9 cellular contexts compared by ENCODE assay signal in the genomic region with DNA sequence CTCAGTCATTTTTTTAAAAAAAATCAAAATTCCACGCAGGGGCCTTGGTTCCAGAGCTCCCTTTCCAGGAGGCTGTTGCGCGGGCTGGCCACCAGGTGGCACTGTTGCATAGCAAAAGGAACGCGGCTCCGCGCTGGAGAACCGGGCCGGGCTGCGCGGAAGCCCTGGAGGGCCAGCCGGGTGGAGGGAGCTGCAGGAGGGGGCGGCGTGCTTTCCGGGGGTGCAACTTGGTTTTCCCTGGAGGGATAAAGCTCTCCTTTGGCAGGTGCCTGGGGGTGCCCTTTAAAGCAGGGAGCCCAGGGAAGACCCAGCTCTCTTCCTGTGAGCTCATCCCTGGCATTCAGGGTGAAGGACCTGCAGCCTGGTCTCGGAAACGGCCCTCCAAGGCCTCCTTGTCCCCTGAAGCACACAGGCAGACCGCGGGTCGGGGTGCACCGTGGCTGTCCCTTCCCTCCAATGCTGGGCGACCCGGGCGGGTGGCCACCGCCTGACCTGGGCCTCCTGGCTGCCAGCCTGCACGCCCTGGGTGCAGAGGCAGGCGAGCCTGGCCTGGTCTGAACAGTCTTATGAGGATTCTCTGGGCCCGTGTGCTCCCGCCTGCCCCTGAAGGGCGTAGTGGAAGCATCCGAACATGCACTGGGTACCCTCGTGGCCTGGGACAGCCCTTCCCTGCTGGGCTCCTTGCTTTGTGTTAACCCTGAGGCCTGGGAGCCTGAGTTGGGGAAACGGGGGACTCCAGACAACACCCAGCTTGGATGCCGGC. TPM values are rescaled to one million over a fixed set of nuclear protein-coding genes. Genes with fewer than 3 reads are reported as not detected.
DNase-seq lines count a peak whose midpoint lies in the region; ATAC-seq and TF ChIP-seq lines count a peak whose summit lies in the region.
"Had no signal": no experiment of that assay in that cellular context is flagged by ENCODE, and none has a peak within 500 bp of the region (broad histone marks: within the 10 kb centered on the region; RNA-seq: fewer than 3 reads in every experiment).

No MANE protein-coding gene starts in this region.

- TF ChIP-seq CTCF in HL-60 (IDR thresholded peaks at IDR 0.05; ENCODE audit: insufficient read depth, low read length) = peak; percentile 58
- TF ChIP-seq CTCF in SU-DHL-6 (IDR thresholded peaks at IDR 0.05; ENCODE audit: insufficient read depth, low read length, poor library complexity, severe bottlenecking) = peak; percentile 100

- H3K36me3 ChIP-seq in CD8-positive, alpha-beta memory T cell (ENCODE audit: insufficient read depth, low read length) = no peaks in the 10 kb centered on the region
- no peaks in the 10 kb centered on the region for H3K36me3 ChIP-seq in SU-DHL-6 (ENCODE audit: low read length)

- H3K4me2 ChIP-seq in SU-DHL-6 (ENCODE audit: low read depth, low read length, poor library complexity, severe bottlenecking) = no peak overlapping the region

- no peaks in the 10 kb centered on the region for H3K4me1 ChIP-seq in CD8-positive, alpha-beta memory T cell (ENCODE audit: insufficient read depth, low read length)

- H3K36me3 Mint-ChIP-seq in CD8-positive, alpha-beta memory T cell = no peaks in the 10 kb centered on the region
- no peaks in the 10 kb centered on the region for H3K36me3 Mint-ChIP-seq in activated naive CD8-positive, alpha-beta T cell treated with anti-CD3 and anti-CD28 coated beads, Interleukin-2, amount 10 ng/mL, durations not matched to agents 7 days and 5 days

- peaks cover 15 to 45% of the 10 kb centered on the region in 2 donors for H3K27me3 Mint-ChIP-seq in CD8-positive, alpha-beta memory T cell
- peaks cover 8% of the 10 kb centered on the region for H3K27me3 Mint-ChIP-seq in activated naive CD8-positive, alpha-beta T cell treated with anti-CD3 and anti-CD28 coated beads, Interleukin-2, amount 10 ng/mL, durations not matched to agents 7 days and 5 days

- peaks cover 13% of the 10 kb centered on the region for H3K27me3 ChIP-seq in CD8-positive, alpha-beta memory T cell (ENCODE audit: insufficient read depth, low read length, poor library complexity, severe bottlenecking)
- H3K27me3 ChIP-seq in HL-60 (ENCODE audit: insufficient read depth, poor library complexity, severe bottlenecking) (peaks cover 27% of the 10 kb centered on the region), SU-DHL-6 (ENCODE audit: low read length) (no peaks in the 10 kb centered on the region)

- no peaks in the 10 kb centered on the region for H3K9me3 ChIP-seq in CD8-positive, alpha-beta memory T cell (ENCODE audit: low read length)
- H3K9me3 ChIP-seq in SU-DHL-6 (ENCODE audit: insufficient read depth, low read length) = no peaks in the 10 kb centered on the region

- no peak overlapping the region for H3K9ac ChIP-seq in SU-DHL-6 (ENCODE audit: low read length)

- ATAC-seq in activated naive CD8-positive, alpha-beta T cell treated with anti-CD3 and anti-CD28 coated beads, Interleukin-2, amount 10 ng/mL, durations not matched to agents 7 days and 5 days (ENCODE audit: low read depth) = peak; percentile 70
- ATAC-seq in left cardiac atrium (peak; percentile 83 to 88), HG03469 (IDR thresholded peaks at IDR 0.05; ENCODE audit: unreplicated experiment) (no peak), HG02623 (IDR thresholded peaks at IDR 0.05; ENCODE audit: unreplicated experiment) (no peak)

- no peaks in the 10 kb centered on the region for H3K4me1 Mint-ChIP-seq in CD8-positive, alpha-beta memory T cell
- H3K4me1 Mint-ChIP-seq in activated naive CD8-positive, alpha-beta T cell treated with anti-CD3 and anti-CD28 coated beads, Interleukin-2, amount 10 ng/mL, durations not matched to agents 7 days and 5 days = no peaks in the 10 kb centered on the region

- no peaks in the 10 kb centered on the region for H3K9me2 ChIP-seq in SU-DHL-6 (replicated peaks; ENCODE audit: insufficient read depth, low read length)

- no peak overlapping the region for H3K27ac ChIP-seq in CD8-positive, alpha-beta memory T cell (ENCODE audit: low read depth, low read length)
- H3K27ac ChIP-seq in HL-60 (replicated peaks) (no peak overlapping the region), SU-DHL-6 (ENCODE audit: low read depth, low read length) (no peak overlapping the region)

- H2AFZ ChIP-seq in SU-DHL-6 (ENCODE audit: low read depth, low read length, severe bottlenecking) = no peak overlapping the region

- CTCF ChIA-PET in CD8-positive, alpha-beta memory T cell (lab: Charles Lee) = interaction anchor here (0.6 to 3.1 kb wide), 34 partner anchors 10 to 681 kb away, joined by 3 to 49 read pairs (median 4); a partner anchor contains a TSS

- intact Hi-C loops in left cardiac atrium (cut with DNase I) = loop anchor here (2.0 to 5.0 kb wide), 5 partner anchors 39 to 502 kb away; a partner anchor contains a TSS

- H3K4me3 Mint-ChIP-seq in CD8-positive, alpha-beta memory T cell = no peak overlapping the region
- H3K4me3 Mint-ChIP-seq in activated naive CD8-positive, alpha-beta T cell treated with anti-CD3 and anti-CD28 coated beads, Interleukin-2, amount 10 ng/mL, durations not matched to agents 7 days and 5 days = no peak overlapping the region

- H4K20me1 ChIP-seq in SU-DHL-6 (ENCODE audit: low read depth, low read length) = no peaks in the 10 kb centered on the region

- no peak overlapping the region for H3K27ac Mint-ChIP-seq in CD8-positive, alpha-beta memory T cell
- H3K27ac Mint-ChIP-seq in activated naive CD8-positive, alpha-beta T cell treated with anti-CD3 and anti-CD28 coated beads, Interleukin-2, amount 10 ng/mL, durations not matched to agents 7 days and 5 days = no peak overlapping the region

- H3K4me3 ChIP-seq in CD8-positive, alpha-beta memory T cell (ENCODE audit: low read length) = no peak overlapping the region
- H3K4me3 ChIP-seq in HL-60 (replicated peaks; ENCODE audit: insufficient read depth, low read length) (no peak overlapping the region), SU-DHL-6 (ENCODE audit: insufficient read depth, low read length, poor library complexity, severe bottlenecking) (no peak overlapping the region)

- DNase-seq in CD8-positive, alpha-beta memory T cell = peak; percentile 65 to 82 (median 71)
- DNase-seq in HL-60 (ENCODE audit: low read depth in 1 of 2, low spot score in 1 of 2) = peak in 1 of 2 experiments; percentile 61
- DNase-seq in activated naive CD8-positive, alpha-beta T cell treated with anti-CD3 and anti-CD28 coated beads, Interleukin-2, amount 10 ng/mL, durations not matched to agents 7 days and 5 days = peak; percentile 84
- peak; percentile 77 for DNase-seq in left cardiac atrium
- peak; percentile 65 for DNase-seq in putamen (ENCODE audit: low spot score)

- no peaks in the 10 kb centered on the region for H3K79me2 ChIP-seq in SU-DHL-6 (ENCODE audit: insufficient read depth, low read length)

- POLR2A ChIA-PET in CD8-positive, alpha-beta memory T cell (lab: Charles Lee) = no interaction called here
- POLR2A ChIA-PET in activated naive CD8-positive, alpha-beta T cell treated with anti-CD3 and anti-CD28 coated beads, Interleukin-2, amount 10 ng/mL, durations not matched to agents 7 days and 5 days (lab: Charles Lee) = interaction anchor here (1.0 kb wide), 2 partner anchors 180 to 349 kb away, joined by 3 to 5 read pairs; no protein-coding TSS in a partner anchor

- H3K9me3 Mint-ChIP-seq in CD8-positive, alpha-beta memory T cell = peaks cover 0 to 2% (median 0%) of the 10 kb centered on the region in 5 donors
- no peaks in the 10 kb centered on the region for H3K9me3 Mint-ChIP-seq in activated naive CD8-positive, alpha-beta T cell treated with anti-CD3 and anti-CD28 coated beads, Interleukin-2, amount 10 ng/mL, durations not matched to agents 7 days and 5 days

- H3F3A ChIP-seq in SU-DHL-6 (ENCODE audit: insufficient read depth) = no peaks in the 10 kb centered on the region

RNA-seq across cellular contexts. Expression of a gene that starts 23.4 kb away (rescaled TPM):
- total RNA-seq in CD8-positive, alpha-beta memory T cell = not detected
- polyA plus RNA-seq in CD8-positive, alpha-beta memory T cell = not detected
- total RNA-seq in activated naive CD8-positive, alpha-beta T cell treated with anti-CD3 and anti-CD28 coated beads, Interleukin-2, amount 10 ng/mL, durations not matched to agents 7 days and 5 days = not detected
- total RNA-seq in left cardiac atrium = not detected
- total RNA-seq: activated CD8-positive, alpha-beta memory T cell treated with anti-CD3 and anti-CD28 coated beads for 36 hours had no signal

RNA-seq across cellular contexts. Expression of a gene that starts 31.0 kb away (rescaled TPM):
- not detected for total RNA-seq in CD8-positive, alpha-beta memory T cell
- polyA plus RNA-seq in CD8-positive, alpha-beta memory T cell = not detected
- not detected for total RNA-seq in activated naive CD8-positive, alpha-beta T cell treated with anti-CD3 and anti-CD28 coated beads, Interleukin-2, amount 10 ng/mL, durations not matched to agents 7 days and 5 days
- not detected for total RNA-seq in left cardiac atrium
- total RNA-seq: activated CD8-positive, alpha-beta memory T cell treated with anti-CD3 and anti-CD28 coated beads for 36 hours had no signal

RNA-seq across cellular contexts. Expression of a gene that starts 44.0 kb away (rescaled TPM):
- not detected for total RNA-seq in CD8-positive, alpha-beta memory T cell
- not detected for polyA plus RNA-seq in CD8-positive, alpha-beta memory T cell
- total RNA-seq in activated naive CD8-positive, alpha-beta T cell treated with anti-CD3 and anti-CD28 coated beads, Interleukin-2, amount 10 ng/mL, durations not matched to agents 7 days and 5 days = not detected
- not detected for total RNA-seq in left cardiac atrium
- total RNA-seq: activated CD8-positive, alpha-beta memory T cell treated with anti-CD3 and anti-CD28 coated beads for 36 hours had no signal

RNA-seq across cellular contexts. Expression of a gene that starts 44.7 kb away (rescaled TPM):
- total RNA-seq in CD8-positive, alpha-beta memory T cell = not detected
- not detected for polyA plus RNA-seq in CD8-positive, alpha-beta memory T cell
- total RNA-seq in activated naive CD8-positive, alpha-beta T cell treated with anti-CD3 and anti-CD28 coated beads, Interleukin-2, amount 10 ng/mL, durations not matched to agents 7 days and 5 days = not detected
- total RNA-seq in left cardiac atrium = not detected
- total RNA-seq: activated CD8-positive, alpha-beta memory T cell treated with anti-CD3 and anti-CD28 coated beads for 36 hours had no signal

RNA-seq across cellular contexts. Expression of a gene that starts 54.9 kb away (rescaled TPM):
- total RNA-seq in CD8-positive, alpha-beta memory T cell = not detected
- 0.46 TPM for polyA plus RNA-seq in CD8-positive, alpha-beta memory T cell
- not detected for total RNA-seq in activated naive CD8-positive, alpha-beta T cell treated with anti-CD3 and anti-CD28 coated beads, Interleukin-2, amount 10 ng/mL, durations not matched to agents 7 days and 5 days
- total RNA-seq in left cardiac atrium = not detected
- total RNA-seq: activated CD8-positive, alpha-beta memory T cell treated with anti-CD3 and anti-CD28 coated beads for 36 hours had no signal

Comparison
In these comparisons a context has a peak if more than half of its experiments do, and no peak if none do; other contexts are left out.
1. ATAC-seq: peak in activated naive CD8-positive, alpha-beta T cell treated with anti-CD3 and anti-CD28 coated beads, Interleukin-2, amount 10 ng/mL, durations not matched to agents 7 days and 5 days (single experiment) and left cardiac atrium (2 of 2); none in HG03469 (single experiment) and HG02623 (single experiment).